ENCODE assay signal across 22 cellular contexts in genomic region chr5:39356263-39356662, GRCh38. TPM values are rescaled to one million over a fixed set of nuclear protein-coding genes. Genes with fewer than 3 reads are reported as not detected.
DNase-seq lines count a peak whose midpoint lies in the region; ATAC-seq, FAIRE-seq and TF ChIP-seq lines count a peak whose summit lies in the region.
"Had no signal": no experiment of that assay in that cellular context is flagged by ENCODE, and none has a peak within 500 bp of the region (broad histone marks: within the 10 kb centered on the region; RNA-seq: fewer than 3 reads in every experiment).

No MANE protein-coding gene starts in this region.

- TF ChIP-seq POLR2A in thyroid gland (IDR thresholded peaks at IDR 0.05) = no peak

- peak; percentile 61 for DNase-seq in ELR (ENCODE audit: low read depth)
- DNase-seq in epithelial cell of esophagus (ENCODE audit: low read depth) = peak; percentile 58
- no peak for DNase-seq in frontal cortex (ENCODE audit: low spot score in 2 of 2)
- DNase-seq in thyroid gland = no peak
- DNase-seq: 8988T; ACHN; BE2C; C1 segment of cervical spinal cord; CD4-positive, alpha-beta memory T cell; CD4-positive, CD25-positive, alpha-beta regulatory T cell; CD8-positive, alpha-beta memory T cell; COR-L47; DMS79 treated with DMSO at 0.1 percent for 48 hours; EL; GF-D8 had no signal

- TF ChIP-seq CTCF in epithelial cell of esophagus (IDR thresholded peaks at IDR 0.05; ENCODE audit: insufficient read depth, low read depth, low read length, missing control alignments) (no peak), thyroid gland (IDR thresholded peaks at IDR 0.05) (no peak)

- intact Hi-C loops in thyroid gland (cut with DNase I) = no loop called here

- FAIRE-seq in frontal cortex (lab: Jason Lieb, UNC) = no peak
- FAIRE-seq: A204.1, G401.6, GM12891, GM19239 had no signal

- WGBS in thyroid gland, 2 donors = 96 to 97% methylated on average over 3 of the region's 3 CpGs

- H3K4me1 ChIP-seq in thyroid gland = no peaks in the 10 kb centered on the region
- H3K4me1 ChIP-seq: BE2C, BLaER1 had no signal

- no peak overlapping the region for H3K27ac ChIP-seq in thyroid gland
- H3K27ac ChIP-seq: BLaER1 had no signal

- H3K4me3 ChIP-seq in epithelial cell of esophagus (ENCODE audit: low read length) = no peak overlapping the region
- no peak overlapping the region for H3K4me3 ChIP-seq in thyroid gland (replicated peaks in 1 of 3)
- H3K4me3 ChIP-seq: BLaER1 had no signal

- H3K36me3 ChIP-seq in thyroid gland = no peaks in the 10 kb centered on the region
- H3K36me3 ChIP-seq: BE2C, BLaER1 had no signal

- H3K27me3 ChIP-seq in thyroid gland = no peaks in the 10 kb centered on the region
- H3K27me3 ChIP-seq: BE2C, BLaER1 had no signal

- no peak for ATAC-seq in HG03025 (IDR thresholded peaks at IDR 0.05; ENCODE audit: low FRiP score, unreplicated experiment)

- no peaks in the 10 kb centered on the region for H3K9me3 ChIP-seq in thyroid gland
- H3K9me3 ChIP-seq: BE2C had no signal

RNA-seq across cellular contexts. Expression of gene C9, which starts 8.0 kb away (rescaled TPM):
- under 0.01 TPM for total RNA-seq in frontal cortex
- not detected for total RNA-seq in thyroid gland
- total RNA-seq: A673; CD4-positive, alpha-beta memory T cell; CD4-positive, CD25-positive, alpha-beta regulatory T cell; CD8-positive, alpha-beta memory T cell had no signal

Comparison
In these comparisons a context has a peak if more than half of its experiments do, and no peak if none do; other contexts are left out.
1. DNase-seq: peak in ELR (single experiment) and epithelial cell of esophagus (single experiment); none in frontal cortex (0 of 2) and thyroid gland (0 of 2).